28 cellular contexts compared by ENCODE assay signal in genomic region chr9:23245067-23245466, GRCh38.
"Had no signal": no experiment of that assay in that cellular context is flagged by ENCODE, and none has a peak within 500 bp of the region (broad histone marks: within the 10 kb centered on the region; RNA-seq: fewer than 3 reads in every experiment).

No MANE protein-coding gene starts in this region.

- H3K36me3 ChIP-seq: colonic mucosa, esophagus muscularis mucosa, esophagus squamous epithelium, gastrocnemius medialis, gastroesophageal sphincter, heart left ventricle, heart right ventricle had no signal

- H3K27ac ChIP-seq: colonic mucosa, coronary artery, dorsolateral prefrontal cortex, epithelial cell of prostate, esophagus muscularis mucosa, esophagus squamous epithelium, foreskin keratinocyte, gastrocnemius medialis, gastroesophageal sphincter, heart left ventricle, heart right ventricle had no signal

- DNase-seq: colonic mucosa; cortex of kidney; dermis blood vessel endothelial cell; dorsolateral prefrontal cortex; effector CD4-positive, alpha-beta T cell; effector CD8-positive, alpha-beta T cell; effector memory CD4-positive, alpha-beta T cell; effector memory CD8-positive, alpha-beta T cell; endodermal cell; erythroblast; esophagus squamous epithelium; foreskin fibroblast; foreskin keratinocyte; foreskin melanocyte; gastrocnemius medialis; glutamatergic neuron; head of caudate nucleus; heart left ventricle; heart right ventricle had no signal

- H3K9me3 ChIP-seq: colonic mucosa, gastrocnemius medialis had no signal

- FAIRE-seq: colon, endometrium, endothelial cell of umbilical vein, frontal cortex had no signal

- ATAC-seq: effector memory CD8-positive, alpha-beta T cell; esophagus mucosa; foreskin keratinocyte; gastrocnemius medialis; gastroesophageal sphincter; heart left ventricle; heart right ventricle had no signal

- H3K4me1 ChIP-seq: colonic mucosa, esophagus muscularis mucosa, esophagus squamous epithelium, foreskin keratinocyte, gastrocnemius medialis, gastroesophageal sphincter, heart left ventricle, heart right ventricle had no signal

- H3K27me3 ChIP-seq: colonic mucosa, dorsolateral prefrontal cortex, esophagus muscularis mucosa, esophagus squamous epithelium, foreskin keratinocyte, gastrocnemius medialis, gastroesophageal sphincter, heart left ventricle, heart right ventricle had no signal

- H3K4me3 ChIP-seq: colonic mucosa, coronary artery, dorsolateral prefrontal cortex, esophagus muscularis mucosa, esophagus squamous epithelium, gastrocnemius medialis, gastroesophageal sphincter, heart left ventricle, heart right ventricle had no signal
